17 cellular contexts compared by ENCODE assay signal in the genomic region with DNA sequence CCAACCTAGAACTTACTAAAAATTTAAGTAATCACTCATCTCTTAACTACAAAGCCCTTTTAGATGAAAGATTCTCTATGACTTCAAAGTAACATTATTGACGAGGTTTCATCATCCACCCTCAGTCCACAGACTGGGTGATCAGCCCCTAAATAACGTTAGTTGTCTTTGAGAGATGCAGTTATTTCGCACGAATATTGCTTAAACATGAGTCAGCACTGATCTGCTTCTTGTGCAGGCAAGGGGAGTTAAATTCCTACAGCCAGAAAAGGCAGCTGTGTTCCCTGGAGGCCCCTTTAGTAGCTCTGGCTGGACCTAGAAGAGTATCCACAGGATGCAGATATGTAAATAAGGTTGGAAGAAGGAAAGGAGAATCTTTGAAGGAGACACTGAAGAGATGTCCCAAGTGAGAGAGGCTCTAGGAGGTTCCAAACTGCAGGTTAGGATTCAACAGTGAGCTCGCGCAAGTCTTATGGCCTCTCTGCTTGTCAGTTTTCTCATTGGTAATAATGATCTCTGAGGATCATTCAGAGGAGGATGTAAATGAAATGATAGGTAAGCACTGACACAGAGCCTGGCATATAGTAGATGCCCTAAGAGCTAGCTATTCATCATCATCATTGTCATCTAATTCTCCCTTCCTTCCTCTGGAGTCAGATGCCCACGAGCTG.
DNase-seq lines count a peak whose midpoint lies in the region; ATAC-seq and TF ChIP-seq lines count a peak whose summit lies in the region.
"Had no signal": no experiment of that assay in that cellular context is flagged by ENCODE, and none has a peak within 500 bp of the region (broad histone marks: within the 10 kb centered on the region; RNA-seq: fewer than 3 reads in every experiment).

No MANE protein-coding gene starts in this region.

- no peak overlapping the region for H3K27ac ChIP-seq in breast epithelium
- H3K27ac ChIP-seq in tibial artery, result no peak overlapping the region
- H3K27ac ChIP-seq: 22Rv1, SK-N-MC, VCaP had no signal

- no TSS peak for BruUV-seq in MCF 10A (replicated peaks; lab: Mats Ljungman, UMichigan)

- no peaks in the 10 kb centered on the region for H3K27me3 Mint-ChIP-seq in MCF 10A (ENCODE audit: insufficient read depth, unreplicated experiment)

- no peak overlapping the region for H3K4me3 Mint-ChIP-seq in MCF 10A (ENCODE audit: unreplicated experiment)
- H3K4me3 Mint-ChIP-seq: central memory CD8-positive, alpha-beta T cell had no signal

- H3K27me3 ChIP-seq in breast epithelium (no peaks in the 10 kb centered on the region), tibial artery (no peaks in the 10 kb centered on the region)

- H3K4me1 ChIP-seq in breast epithelium, result no peaks in the 10 kb centered on the region
- H3K4me1 ChIP-seq in tibial artery, result no peaks in the 10 kb centered on the region

- TF ChIP-seq POLR2A in breast epithelium (IDR thresholded peaks at IDR 0.05), result no peak

- DNase-seq in MCF 10A (ENCODE audit: unreplicated experiment), result peak; percentile 57
- no peak for DNase-seq in breast epithelium (ENCODE audit: low spot score in 2 of 2)
- DNase-seq in SIG-M5 treated with dmso at 0.1 percent for 504 hours (lab: John Stamatoyannopoulos, UW; ENCODE audit: unreplicated experiment), result peak; percentile 83
- DNase-seq in fibroblast of peridontal ligament (ENCODE audit: extremely low read depth), result peak; percentile 17
- DNase-seq in skeletal muscle cell (ENCODE audit: low read depth), result peak; percentile 92
- no peak for DNase-seq in tibial artery
- DNase-seq in COR-L47 (lab: John Stamatoyannopoulos, UW), result no peak
- DNase-seq: activated naive CD4-positive, alpha-beta T cell treated with anti-CD3 and anti-CD28 coated beads, Interleukin-2, amount 50 U/mL, for 16 hours; mammary epithelial cell; NCI-H2081 treated with DMSO at 0.1 percent for 48 hours; NCI-H82; nucleus accumbens had no signal

- no peak for ATAC-seq in GM19395 (IDR thresholded peaks at IDR 0.05; ENCODE audit: unreplicated experiment)

- H3K4me3 ChIP-seq in breast epithelium (no peak overlapping the region), skeletal muscle cell (ENCODE audit: low read depth, low read length) (no peak overlapping the region), tibial artery (no peak overlapping the region)
- H3K4me3 ChIP-seq: SK-N-MC had no signal

- POLR2A ChIA-PET in MCF 10A (lab: Yijun Ruan, JAX), result no interaction called here

- intact Hi-C loops in MCF 10A (cut with micrococcal nuclease) (no loop called here), breast epithelium (cut with DNase I; ENCODE audit: low total_unique reads) (no loop called here), tibial artery (cut with DNase I; ENCODE audit: low total_unique reads) (no loop called here)

- H3K27ac Mint-ChIP-seq in MCF 10A (ENCODE audit: low read depth, unreplicated experiment), result no peak overlapping the region

- no peaks in the 10 kb centered on the region for H3K4me1 Mint-ChIP-seq in MCF 10A (ENCODE audit: insufficient read depth, unreplicated experiment)
- H3K4me1 Mint-ChIP-seq: central memory CD8-positive, alpha-beta T cell had no signal

- TF ChIP-seq CTCF in MCF 10A (IDR thresholded peaks at IDR 0.05; ENCODE audit: unreplicated experiment), result no peak
- TF ChIP-seq CTCF in breast epithelium (IDR thresholded peaks at IDR 0.05), result no peak
- no peak for TF ChIP-seq CTCF in tibial artery (IDR thresholded peaks at IDR 0.05)

- H3K36me3 Mint-ChIP-seq in MCF 10A (ENCODE audit: insufficient read depth, unreplicated experiment), result no peaks in the 10 kb centered on the region

- no peaks in the 10 kb centered on the region for H3K9me3 ChIP-seq in breast epithelium
- H3K9me3 ChIP-seq in tibial artery, result no peaks in the 10 kb centered on the region

- H3K36me3 ChIP-seq in breast epithelium (no peaks in the 10 kb centered on the region), tibial artery (no peaks in the 10 kb centered on the region)

- CTCF ChIA-PET in MCF 10A (lab: Yijun Ruan, JAX), result interaction anchor here (0.6 kb wide), 1 partner anchor 122 kb away, joined by 3 read pairs; the partner anchor contains the start of gene MAN2A1

- H3K9me3 Mint-ChIP-seq in MCF 10A (ENCODE audit: unreplicated experiment), result peaks cover 5% of the 10 kb centered on the region
- H3K9me3 Mint-ChIP-seq: central memory CD8-positive, alpha-beta T cell had no signal

Comparison
In these comparisons a context has a peak if more than half of its experiments do, and no peak if none do; other contexts are left out.
1. DNase-seq: peak in MCF 10A (single experiment), SIG-M5 treated with dmso at 0.1 percent for 504 hours (single experiment), fibroblast of peridontal ligament (single experiment) and skeletal muscle cell (single experiment); none in breast epithelium (0 of 2), tibial artery (0 of 2) and COR-L47 (single experiment).